10 cellular contexts compared by ENCODE assay signal in the genomic region with DNA sequence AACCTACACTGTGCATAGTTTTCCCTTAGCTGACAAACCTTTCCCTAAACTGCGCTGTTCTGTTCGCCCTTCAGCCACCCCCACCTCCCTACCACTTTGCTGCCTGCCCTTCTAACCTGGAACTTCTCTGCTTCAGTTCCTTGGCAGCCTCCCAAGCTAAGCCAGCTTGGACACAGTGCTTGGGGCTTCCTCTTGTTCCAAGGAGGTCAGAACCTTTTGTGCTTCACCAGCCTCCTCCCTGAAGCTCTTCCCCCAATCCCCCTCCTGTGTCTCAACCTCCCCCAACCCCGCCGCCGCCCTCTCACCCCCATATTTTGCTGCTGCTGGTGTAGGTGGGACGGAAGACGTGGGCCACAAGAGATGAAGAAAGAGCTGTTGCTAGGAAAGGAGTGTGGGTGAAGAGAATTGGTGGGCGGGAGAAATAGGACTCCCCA. TPM values are rescaled to one million over a fixed set of nuclear protein-coding genes. Genes with fewer than 3 reads are reported as not detected.
DNase-seq lines count a peak whose midpoint lies in the region; ATAC-seq and TF ChIP-seq lines count a peak whose summit lies in the region.
"Had no signal": no experiment of that assay in that cellular context is flagged by ENCODE, and none has a peak within 500 bp of the region (broad histone marks: within the 10 kb centered on the region; RNA-seq: fewer than 3 reads in every experiment).

No MANE protein-coding gene starts in this region.

- no peaks in the 10 kb centered on the region for H3K9me3 Mint-ChIP-seq in activated naive CD4-positive, alpha-beta T cell treated with anti-CD3 and anti-CD28 coated beads for 36 hours

- DNase-seq in activated naive CD4-positive, alpha-beta T cell treated with anti-CD3 and anti-CD28 coated beads for 36 hours = no peak
- DNase-seq in activated naive CD4-positive, alpha-beta T cell (lab: John Stamatoyannopoulos, UW) = no peak
- peak; percentile 34 to 68 for DNase-seq in lung microvascular endothelial cell (ENCODE audit: low read depth in 2 of 2)
- DNase-seq in tibial artery = peak; percentile 28 to 74
- no peak for DNase-seq in NCI-H1092 (lab: John Stamatoyannopoulos, UW)
- DNase-seq: Karpas-422 had no signal

- no peak overlapping the region for H3K27ac Mint-ChIP-seq in activated naive CD4-positive, alpha-beta T cell treated with anti-CD3 and anti-CD28 coated beads for 36 hours

- no peaks in the 10 kb centered on the region for H3K9me3 ChIP-seq in tibial artery
- H3K9me3 ChIP-seq: BLaER1 had no signal

- peak overlapping the region; percentile 2 for H3K4me3 Mint-ChIP-seq in activated naive CD4-positive, alpha-beta T cell treated with anti-CD3 and anti-CD28 coated beads for 36 hours

- peaks cover 28% of the 10 kb centered on the region for H3K4me1 Mint-ChIP-seq in activated naive CD4-positive, alpha-beta T cell treated with anti-CD3 and anti-CD28 coated beads for 36 hours (ENCODE audit: low read depth)

- H3K27ac ChIP-seq in cingulate gyrus (ENCODE audit: low read depth, low read length) (peak overlapping the region; percentile 19), tibial artery (peak overlapping the region; percentile 46 to 89)
- H3K27ac ChIP-seq: BLaER1 had no signal

- H3K4me3 ChIP-seq in tibial artery = no peak overlapping the region
- H3K4me3 ChIP-seq: BLaER1 had no signal

- TF ChIP-seq CTCF in tibial artery (IDR thresholded peaks at IDR 0.05) = no peak

- intact Hi-C loops in activated naive CD4-positive, alpha-beta T cell treated with anti-CD3 and anti-CD28 coated beads for 36 hours (cut with micrococcal nuclease) = loop anchor here (2.0 kb wide), 1 partner anchor 14 kb away; no protein-coding TSS in a partner anchor
- intact Hi-C loops in tibial artery (cut with DNase I; ENCODE audit: low total_unique reads) = no loop called here

- no peaks in the 10 kb centered on the region for H3K27me3 ChIP-seq in tibial artery
- H3K27me3 ChIP-seq: BLaER1 had no signal

- ATAC-seq in HG02852 (IDR thresholded peaks at IDR 0.05; ENCODE audit: unreplicated experiment) = no peak
- ATAC-seq in HG02885 (IDR thresholded peaks at IDR 0.05; ENCODE audit: poor library complexity, unreplicated experiment) = no peak

- H3K36me3 ChIP-seq in tibial artery = no peaks in the 10 kb centered on the region
- H3K36me3 ChIP-seq: BLaER1 had no signal

- peaks cover 0 to 57% (median 37%) of the 10 kb centered on the region in 4 donors for H3K4me1 ChIP-seq in tibial artery
- H3K4me1 ChIP-seq: BLaER1 had no signal

- no peaks in the 10 kb centered on the region for H3K27me3 Mint-ChIP-seq in activated naive CD4-positive, alpha-beta T cell treated with anti-CD3 and anti-CD28 coated beads for 36 hours (ENCODE audit: low read depth)

- no peaks in the 10 kb centered on the region for H3K36me3 Mint-ChIP-seq in activated naive CD4-positive, alpha-beta T cell treated with anti-CD3 and anti-CD28 coated beads for 36 hours (ENCODE audit: low read depth)

- CTCF ChIA-PET in activated naive CD4-positive, alpha-beta T cell treated with anti-CD3 and anti-CD28 coated beads for 36 hours (lab: Charles Lee) = interaction anchor here (0.9 to 1.4 kb wide), 2 partner anchors 9 to 18 kb away, joined by 3 to 5 read pairs; partner anchors contain the start of gene RIC8B

RNA-seq across cellular contexts. Expression of gene RIC8B, which starts 8.1 kb away (rescaled TPM):
- 1 to 10 TPM; 7.3 to 8.1 TPM for total RNA-seq in activated naive CD4-positive, alpha-beta T cell treated with anti-CD3 and anti-CD28 coated beads for 36 hours
- total RNA-seq in lung microvascular endothelial cell = 6.8 and 8.7 TPM in 2 replicates

Comparison
In these comparisons a context has a peak if more than half of its experiments do, and no peak if none do; other contexts are left out.
1. DNase-seq: peak in lung microvascular endothelial cell (2 of 2) and tibial artery (2 of 2); none in activated naive CD4-positive, alpha-beta T cell treated with anti-CD3 and anti-CD28 coated beads for 36 hours (single experiment), activated naive CD4-positive, alpha-beta T cell (0 of 4) and NCI-H1092 (single experiment).